Comparison of ENCODE assay signal across 1 cellular context in the genomic region with DNA sequence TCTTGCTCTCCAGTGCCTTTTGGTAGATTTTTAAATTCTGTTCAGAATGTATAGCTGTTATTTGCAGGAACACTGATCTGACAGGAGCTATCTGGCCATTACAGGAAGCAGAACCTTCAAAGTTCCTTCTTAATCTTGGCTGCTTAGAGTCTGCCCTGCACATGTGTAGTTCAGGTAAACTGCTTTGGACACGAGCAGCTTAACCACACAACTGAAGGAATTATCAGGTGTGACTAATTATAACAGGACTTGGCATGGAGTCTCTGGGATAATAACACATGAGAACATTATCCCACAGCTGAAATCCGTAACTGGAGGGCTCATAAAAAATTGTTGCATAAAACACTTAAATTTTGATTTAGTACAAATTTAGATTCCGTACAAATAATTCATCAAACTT.
TF ChIP-seq lines count a peak whose summit lies in the region.

No MANE protein-coding gene starts in this region.

TF ChIP-seq in HCT116, 20 proteins besides CTCF, POLR2A, EP300 and RAD21 (continued from another document):
- TF ChIP-seq, protein P1, sequence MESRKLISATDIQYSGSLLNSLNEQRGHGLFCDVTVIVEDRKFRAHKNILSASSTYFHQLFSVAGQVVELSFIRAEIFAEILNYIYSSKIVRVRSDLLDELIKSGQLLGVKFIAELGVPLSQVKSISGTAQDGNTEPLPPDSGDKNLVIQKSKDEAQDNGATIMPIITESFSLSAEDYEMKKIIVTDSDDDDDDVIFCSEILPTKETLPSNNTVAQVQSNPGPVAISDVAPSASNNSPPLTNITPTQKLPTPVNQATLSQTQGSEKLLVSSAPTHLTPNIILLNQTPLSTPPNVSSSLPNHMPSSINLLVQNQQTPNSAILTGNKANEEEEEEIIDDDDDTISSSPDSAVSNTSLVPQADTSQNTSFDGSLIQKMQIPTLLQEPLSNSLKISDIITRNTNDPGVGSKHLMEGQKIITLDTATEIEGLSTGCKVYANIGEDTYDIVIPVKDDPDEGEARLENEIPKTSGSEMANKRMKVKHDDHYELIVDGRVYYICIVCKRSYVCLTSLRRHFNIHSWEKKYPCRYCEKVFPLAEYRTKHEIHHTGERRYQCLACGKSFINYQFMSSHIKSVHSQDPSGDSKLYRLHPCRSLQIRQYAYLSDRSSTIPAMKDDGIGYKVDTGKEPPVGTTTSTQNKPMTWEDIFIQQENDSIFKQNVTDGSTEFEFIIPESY (IDR thresholded peaks at IDR 0.05; ENCODE audit: extremely low read depth, insufficient replicate concordance, low read length) = no peak
- no peak for TF ChIP-seq TCF7L2 (IDR thresholded peaks at IDR 0.05; ENCODE audit: borderline replicate concordance, extremely low read depth, insufficient read depth, insufficient read length)
- TF ChIP-seq EGR1 (IDR thresholded peaks at IDR 0.05; ENCODE audit: low read depth) = no peak
- TF ChIP-seq, protein P2, sequence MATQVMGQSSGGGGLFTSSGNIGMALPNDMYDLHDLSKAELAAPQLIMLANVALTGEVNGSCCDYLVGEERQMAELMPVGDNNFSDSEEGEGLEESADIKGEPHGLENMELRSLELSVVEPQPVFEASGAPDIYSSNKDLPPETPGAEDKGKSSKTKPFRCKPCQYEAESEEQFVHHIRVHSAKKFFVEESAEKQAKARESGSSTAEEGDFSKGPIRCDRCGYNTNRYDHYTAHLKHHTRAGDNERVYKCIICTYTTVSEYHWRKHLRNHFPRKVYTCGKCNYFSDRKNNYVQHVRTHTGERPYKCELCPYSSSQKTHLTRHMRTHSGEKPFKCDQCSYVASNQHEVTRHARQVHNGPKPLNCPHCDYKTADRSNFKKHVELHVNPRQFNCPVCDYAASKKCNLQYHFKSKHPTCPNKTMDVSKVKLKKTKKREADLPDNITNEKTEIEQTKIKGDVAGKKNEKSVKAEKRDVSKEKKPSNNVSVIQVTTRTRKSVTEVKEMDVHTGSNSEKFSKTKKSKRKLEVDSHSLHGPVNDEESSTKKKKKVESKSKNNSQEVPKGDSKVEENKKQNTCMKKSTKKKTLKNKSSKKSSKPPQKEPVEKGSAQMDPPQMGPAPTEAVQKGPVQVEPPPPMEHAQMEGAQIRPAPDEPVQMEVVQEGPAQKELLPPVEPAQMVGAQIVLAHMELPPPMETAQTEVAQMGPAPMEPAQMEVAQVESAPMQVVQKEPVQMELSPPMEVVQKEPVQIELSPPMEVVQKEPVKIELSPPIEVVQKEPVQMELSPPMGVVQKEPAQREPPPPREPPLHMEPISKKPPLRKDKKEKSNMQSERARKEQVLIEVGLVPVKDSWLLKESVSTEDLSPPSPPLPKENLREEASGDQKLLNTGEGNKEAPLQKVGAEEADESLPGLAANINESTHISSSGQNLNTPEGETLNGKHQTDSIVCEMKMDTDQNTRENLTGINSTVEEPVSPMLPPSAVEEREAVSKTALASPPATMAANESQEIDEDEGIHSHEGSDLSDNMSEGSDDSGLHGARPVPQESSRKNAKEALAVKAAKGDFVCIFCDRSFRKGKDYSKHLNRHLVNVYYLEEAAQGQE (IDR thresholded peaks at IDR 0.05; ENCODE audit: low read depth) = no peak
- no peak for TF ChIP-seq ZNF274 (IDR thresholded peaks at IDR 0.05; ENCODE audit: low read depth, low read length)
- no peak for TF ChIP-seq EZH2 (IDR thresholded peaks at IDR 0.05)
- TF ChIP-seq POLR2AphosphoS5 (IDR thresholded peaks at IDR 0.05; ENCODE audit: low read depth, low read length) = no peak
